In the genomic region with DNA sequence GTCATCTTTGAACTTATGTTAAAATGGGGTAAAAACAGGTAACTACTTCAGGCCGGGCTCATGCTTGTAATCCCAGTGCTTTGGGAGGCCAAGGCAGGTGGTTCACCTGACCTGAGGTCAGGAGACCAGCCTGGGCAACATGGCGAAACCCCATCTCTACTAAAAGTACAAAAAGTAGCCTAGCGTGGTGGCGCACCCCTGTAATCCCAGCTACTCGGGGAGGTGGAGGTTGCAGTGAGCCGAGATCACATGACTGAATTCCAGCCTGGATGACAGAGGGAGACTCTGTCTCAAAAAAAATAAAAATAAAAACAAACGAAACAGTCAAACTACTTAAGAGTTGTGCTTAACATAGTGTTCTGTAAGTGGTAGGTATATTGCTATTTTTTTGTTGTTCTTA, we compare ENCODE assay signal across 9 cellular contexts. TPM values are rescaled to one million over a fixed set of nuclear protein-coding genes. Genes with fewer than 3 reads are reported as not detected.
DNase-seq lines count a peak whose midpoint lies in the region; FAIRE-seq and TF ChIP-seq lines count a peak whose summit lies in the region.
"Had no signal": no experiment of that assay in that cellular context is flagged by ENCODE, and none has a peak within 500 bp of the region (broad histone marks: within the 10 kb centered on the region; RNA-seq: fewer than 3 reads in every experiment).

No MANE protein-coding gene starts in this region.

- H2AFZ ChIP-seq in neural progenitor cell (replicated peaks): no peak overlapping the region

- H3K27ac Mint-ChIP-seq in CD14-positive monocyte (peak overlapping the region in 6 of 7 donors; percentile 37 to 100 (median 100)), neural progenitor cell (no peak overlapping the region)

- no peak for DNase-seq in CD14-positive monocyte (ENCODE audit: low spot score)
- no peak for DNase-seq in NT2/D1 (ENCODE audit: low read depth, low spot score)
- DNase-seq in neural progenitor cell (ENCODE audit: low spot score): no peak
- DNase-seq in dedifferentiated amniotic fluid mesenchymal stem cell (ENCODE audit: extremely low spot score): no peak
- no peak for DNase-seq in GM19238 (ENCODE audit: insufficient read length, low spot score)
- DNase-seq in retina: no peak
- DNase-seq in frontal cortex (ENCODE audit: low spot score in 2 of 2): no peak
- DNase-seq: NCI-H1092 treated with DMSO at 0.1 percent for 48 hours had no signal

- H3K27me3 Mint-ChIP-seq in CD14-positive monocyte (ENCODE audit: low read depth in 3 of 3) (peaks cover 0 to 16% (median 0%) of the 10 kb centered on the region in 3 donors), neural progenitor cell (ENCODE audit: insufficient read depth, low read depth) (peaks cover 12% of the 10 kb centered on the region)

- H3K9me3 Mint-ChIP-seq in CD14-positive monocyte: peaks cover 0 to 6% (median 0%) of the 10 kb centered on the region in 7 donors
- H3K9me3 Mint-ChIP-seq in neural progenitor cell: peaks cover 2% of the 10 kb centered on the region

- no peaks in the 10 kb centered on the region for H3K4me1 ChIP-seq in NT2/D1 (ENCODE audit: insufficient read depth, insufficient read length)
- peaks cover 4% of the 10 kb centered on the region for H3K4me1 ChIP-seq in endocrine pancreas (ENCODE audit: control insufficient read depth, insufficient read depth, low read length)
- peaks cover 20% of the 10 kb centered on the region for H3K4me1 ChIP-seq in neural progenitor cell

- H3K27me3 ChIP-seq in NT2/D1 (ENCODE audit: insufficient read depth, insufficient read length) (peaks cover 10% of the 10 kb centered on the region), endocrine pancreas (ENCODE audit: control insufficient read depth, insufficient read depth, low read length) (no peaks in the 10 kb centered on the region), neural progenitor cell (no peaks in the 10 kb centered on the region)

- peaks cover 40% of the 10 kb centered on the region for H3F3A ChIP-seq in neural progenitor cell (ENCODE audit: low read depth)

- TF ChIP-seq CTCF in CD14-positive monocyte (IDR thresholded peaks at IDR 0.05) (no peak), neural progenitor cell (IDR thresholded peaks at IDR 0.05) (no peak)

- H3K4me2 ChIP-seq in neural progenitor cell: peak overlapping the region; percentile 87

- H3K27ac ChIP-seq in neural progenitor cell: no peak overlapping the region

- H3K4me3 ChIP-seq in NT2/D1 (ENCODE audit: insufficient read length, low read depth) (peak overlapping the region; percentile 96), endocrine pancreas (ENCODE audit: control insufficient read depth, insufficient read depth, low read length) (peak overlapping the region; percentile 95), neural progenitor cell (peak overlapping the region; percentile 84)

- H3K9me3 ChIP-seq in NT2/D1 (ENCODE audit: insufficient read depth, low read length) (no peaks in the 10 kb centered on the region), endocrine pancreas (ENCODE audit: control insufficient read depth, low read length) (no peaks in the 10 kb centered on the region), neural progenitor cell (ENCODE audit: low read depth) (no peaks in the 10 kb centered on the region)

- peaks cover 87% of the 10 kb centered on the region for H3K79me2 ChIP-seq in neural progenitor cell (ENCODE audit: low read depth)

- H4K20me1 ChIP-seq in neural progenitor cell (ENCODE audit: low read depth): peaks cover 70% of the 10 kb centered on the region

- peak overlapping the region; percentile 92 to 94 for H3K4me3 Mint-ChIP-seq in CD14-positive monocyte
- peak overlapping the region; percentile 94 for H3K4me3 Mint-ChIP-seq in neural progenitor cell

- H3K36me3 ChIP-seq in NT2/D1 (ENCODE audit: insufficient read depth, insufficient read length, low read length) (peaks cover 64% of the 10 kb centered on the region), endocrine pancreas (ENCODE audit: control insufficient read depth, insufficient read depth, low read length) (no peaks in the 10 kb centered on the region), neural progenitor cell (peaks cover 4% of the 10 kb centered on the region)

- intact Hi-C loops in CD14-positive monocyte (cut with micrococcal nuclease): loop anchor here (5.0 to 10.0 kb wide), 2 partner anchors 46 to 62 kb away; no protein-coding TSS in a partner anchor

- peaks cover 34% of the 10 kb centered on the region for H3K4me1 Mint-ChIP-seq in CD14-positive monocyte
- H3K4me1 Mint-ChIP-seq in neural progenitor cell: peaks cover 16% of the 10 kb centered on the region

- H3K9ac ChIP-seq in NT2/D1 (ENCODE audit: insufficient read length, low read depth) (no peak overlapping the region), endocrine pancreas (ENCODE audit: control insufficient read depth, insufficient read depth, low read length) (no peak overlapping the region), neural progenitor cell (no peak overlapping the region)

- no peak for FAIRE-seq in frontal cortex (lab: Jason Lieb, UNC)

- H3K36me3 Mint-ChIP-seq in CD14-positive monocyte: peaks cover 30 to 55% of the 10 kb centered on the region in 2 donors
- H3K36me3 Mint-ChIP-seq in neural progenitor cell: peaks cover 11% of the 10 kb centered on the region

RNA-seq across cellular contexts. Expression of gene DDX3X, which starts 2.5 kb away (rescaled TPM):
- 100 to 1,000 TPM; 200 to 280 TPM for polyA plus RNA-seq in CD14-positive monocyte
- total RNA-seq in neural progenitor cell (ENCODE audit: low replicate concordance) (216 and 264 TPM in 2 replicates), frontal cortex (208 TPM)
